Comparison of ENCODE assay signal across 1 cellular context in genomic region chr22:44661070-44661469, GRCh38.
TF ChIP-seq lines count a peak whose summit lies in the region.

No MANE protein-coding gene starts in this region.

TF ChIP-seq in IMR-90, 13 proteins besides CTCF, POLR2A, EP300 and RAD21 (continued from another document):
- no peak for TF ChIP-seq MAFK (IDR thresholded peaks at IDR 0.05; ENCODE audit: low read depth, low read length)
- no peak for TF ChIP-seq BHLHE40 (IDR thresholded peaks at IDR 0.05; ENCODE audit: low read depth, low read length)
- TF ChIP-seq FOS (IDR thresholded peaks at IDR 0.05; ENCODE audit: low read depth, low read length) = no peak
- TF ChIP-seq MAZ (IDR thresholded peaks at IDR 0.05; ENCODE audit: borderline replicate concordance, low read depth, low read length) = no peak
